ENCODE assay signal across 19 cellular contexts in genomic region chr16:21262779-21263639, GRCh38. TPM values are rescaled to one million over a fixed set of nuclear protein-coding genes. Genes with fewer than 3 reads are reported as not detected.
DNase-seq lines count a peak whose midpoint lies in the region; ATAC-seq and TF ChIP-seq lines count a peak whose summit lies in the region.
"Had no signal": no experiment of that assay in that cellular context is flagged by ENCODE, and none has a peak within 500 bp of the region (broad histone marks: within the 10 kb centered on the region; RNA-seq: fewer than 3 reads in every experiment).

No MANE protein-coding gene starts in this region.

- H3K36me3 Mint-ChIP-seq in memory B cell: peaks cover 1% of the 10 kb centered on the region
- H3K36me3 Mint-ChIP-seq: natural killer cell treated with Interleukin-12 subunit alpha and Interleukin-12 subunit beta and Interleukin-15 and Interleukin-18, amount 100 ng/mL, for 72 hours had no signal

- H3K27me3 ChIP-seq in rectal smooth muscle tissue (ENCODE audit: control insufficient read depth, insufficient read depth, low read length): no peaks in the 10 kb centered on the region
- peaks cover 0 to 9% (median 0%) of the 10 kb centered on the region in 7 donors for H3K27me3 ChIP-seq in spleen (replicated peaks in 1 of 7)
- H3K27me3 ChIP-seq: BE2C had no signal

- peaks cover 1% of the 10 kb centered on the region for H3K27me3 Mint-ChIP-seq in memory B cell

- no peak for ATAC-seq in memory B cell (ENCODE audit: low read depth)
- ATAC-seq: natural killer cell treated with Interleukin-12 subunit alpha and Interleukin-12 subunit beta and Interleukin-15 and Interleukin-18, amount 100 ng/mL, for 72 hours had no signal

- intact Hi-C loops in spleen (cut with DNase I; ENCODE audit: low total_unique reads): no loop called here

- H3K9ac ChIP-seq in rectal smooth muscle tissue (ENCODE audit: low read length): no peak overlapping the region

- H3K27ac Mint-ChIP-seq in memory B cell: peak overlapping the region; percentile 29
- H3K27ac Mint-ChIP-seq: activated CD4-positive, alpha-beta T cell treated with anti-CD3 and anti-CD28 coated beads, Interleukin-2, amount 10 ng/mL, durations not matched to agents 7 days and 5 days; activated naive CD8-positive, alpha-beta T cell treated with anti-CD3 and anti-CD28 coated beads, Interleukin-2, amount 50 U/mL, for 24 hours; natural killer cell treated with Interleukin-12 subunit alpha and Interleukin-12 subunit beta and Interleukin-15 and Interleukin-18, amount 100 ng/mL, for 72 hours had no signal

- H3K4me1 ChIP-seq in rectal smooth muscle tissue (ENCODE audit: control insufficient read depth, insufficient read depth, low read length) (peaks cover 2% of the 10 kb centered on the region), spleen (peaks cover 0 to 16% (median 10%) of the 10 kb centered on the region in 6 donors)
- H3K4me1 ChIP-seq: BE2C had no signal

- no peaks in the 10 kb centered on the region for H3K36me3 ChIP-seq in rectal smooth muscle tissue (ENCODE audit: control insufficient read depth, insufficient read depth, low read length)
- H3K36me3 ChIP-seq in spleen: no peaks in the 10 kb centered on the region
- H3K36me3 ChIP-seq: BE2C had no signal

- DNase-seq in memory B cell (ENCODE audit: low spot score in 2 of 2): no peak
- no peak for DNase-seq in activated CD8-positive, alpha-beta memory T cell treated with anti-CD3 and anti-CD28 coated beads, Interleukin-2, amount 50 U/mL, for 4 hours
- no peak for DNase-seq in NK-92 treated with Interleukin-12 subunit alpha and Interleukin-12 subunit beta, amount 100 ng/mL, for 24 hours (lab: John Stamatoyannopoulos, UW)
- no peak for DNase-seq in spleen
- DNase-seq in DMS79 treated with DMSO at 0.1 percent for 48 hours (lab: John Stamatoyannopoulos, UW): no peak
- DNase-seq: activated CD4-positive, alpha-beta T cell treated with anti-CD3 and anti-CD28 coated beads, Interleukin-2, amount 10 ng/mL, durations not matched to agents 7 days and 5 days; activated naive CD8-positive, alpha-beta T cell treated with anti-CD3 and anti-CD28 coated beads, Interleukin-2, amount 50 U/mL, for 24 hours; BE2C; NCI-H1105; NCI-H2081 treated with DMSO at 0.1 percent for 48 hours; stimulated activated CD4-positive, alpha-beta T cell treated with anti-CD3 and anti-CD28 coated beads, Interleukin-4, amount 100 ng/mL, for 4 hours had no signal

- H3K9me3 ChIP-seq in spleen: no peaks in the 10 kb centered on the region
- H3K9me3 ChIP-seq: BE2C had no signal

- no peaks in the 10 kb centered on the region for H3K9me3 Mint-ChIP-seq in memory B cell
- H3K9me3 Mint-ChIP-seq: activated CD4-positive, alpha-beta T cell treated with anti-CD3 and anti-CD28 coated beads, Interleukin-2, amount 10 ng/mL, durations not matched to agents 7 days and 5 days; activated naive CD8-positive, alpha-beta T cell treated with anti-CD3 and anti-CD28 coated beads, Interleukin-2, amount 50 U/mL, for 24 hours; natural killer cell treated with Interleukin-12 subunit alpha and Interleukin-12 subunit beta and Interleukin-15 and Interleukin-18, amount 100 ng/mL, for 72 hours had no signal

- WGBS in spleen, 5 donors: 84 to 87% (median 84%) methylated on average over 12 of the region's 12 CpGs

- TF ChIP-seq CTCF in VCaP (conservative IDR thresholded peaks at IDR 0.05) (no peak), spleen (IDR thresholded peaks at IDR 0.05 in 8 of 11, conservative IDR thresholded peaks at IDR 0.05 in 3 of 11) (no peak)

- H3K4me3 Mint-ChIP-seq in memory B cell: no peak overlapping the region
- H3K4me3 Mint-ChIP-seq: activated CD4-positive, alpha-beta T cell treated with anti-CD3 and anti-CD28 coated beads, Interleukin-2, amount 10 ng/mL, durations not matched to agents 7 days and 5 days; activated naive CD8-positive, alpha-beta T cell treated with anti-CD3 and anti-CD28 coated beads, Interleukin-2, amount 50 U/mL, for 24 hours; natural killer cell treated with Interleukin-12 subunit alpha and Interleukin-12 subunit beta and Interleukin-15 and Interleukin-18, amount 100 ng/mL, for 72 hours had no signal

- H3K27ac ChIP-seq in VCaP (peak overlapping the region; percentile 86), rectal smooth muscle tissue (ENCODE audit: low read depth, low read length) (peak overlapping the region; percentile 59), spleen (no peak overlapping the region)

- H3K4me3 ChIP-seq in GM08714 (ENCODE audit: low read length): peak overlapping the region; percentile 24; the same call in 1 of the 2 replicates
- H3K4me3 ChIP-seq in rectal smooth muscle tissue (ENCODE audit: low read length): no peak overlapping the region
- H3K4me3 ChIP-seq in spleen: no peak overlapping the region

- peaks cover 29% of the 10 kb centered on the region for H3K4me1 Mint-ChIP-seq in memory B cell
- H3K4me1 Mint-ChIP-seq: activated CD4-positive, alpha-beta T cell treated with anti-CD3 and anti-CD28 coated beads, Interleukin-2, amount 10 ng/mL, durations not matched to agents 7 days and 5 days; activated naive CD8-positive, alpha-beta T cell treated with anti-CD3 and anti-CD28 coated beads, Interleukin-2, amount 50 U/mL, for 24 hours had no signal

- TF ChIP-seq POLR2A in spleen (IDR thresholded peaks at IDR 0.05): no peak

RNA-seq across cellular contexts. Expression of gene CRYM, which starts 15.1 kb away (rescaled TPM):
- 1 to 10 TPM in 2 of 7 donors, under 1 TPM in 2, not detected in 3; 0.40 to 1.5 (median 0.93) TPM for total RNA-seq in spleen
- under 1 TPM; 0.22 to 0.61 (median 0.26) TPM for polyA plus RNA-seq in spleen
- total RNA-seq: activated CD4-positive, alpha-beta T cell treated with anti-CD3 and anti-CD28 coated beads, Interleukin-2, amount 10 ng/mL, durations not matched to agents 7 days and 5 days; fibroblast of villous mesenchyme; natural killer cell treated with Interleukin-12 subunit alpha and Interleukin-12 subunit beta and Interleukin-15 and Interleukin-18, amount 100 ng/mL, for 72 hours; pulmonary artery endothelial cell had no signal

RNA-seq across cellular contexts. Expression of gene ANKS4B, which starts 29.5 kb away (rescaled TPM):
- total RNA-seq in spleen: not detected
- polyA plus RNA-seq in spleen: under 1 TPM in 1 of 3 donors, not detected in 2; 0.03 TPM
- total RNA-seq: activated CD4-positive, alpha-beta T cell treated with anti-CD3 and anti-CD28 coated beads, Interleukin-2, amount 10 ng/mL, durations not matched to agents 7 days and 5 days; fibroblast of villous mesenchyme; LHCN-M2; natural killer cell treated with Interleukin-12 subunit alpha and Interleukin-12 subunit beta and Interleukin-15 and Interleukin-18, amount 100 ng/mL, for 72 hours; pulmonary artery endothelial cell had no signal

RNA-seq across cellular contexts. Expression of gene ZP2, which starts 51.6 kb away (rescaled TPM):
- total RNA-seq in spleen: not detected
- not detected for polyA plus RNA-seq in spleen
- total RNA-seq: activated CD4-positive, alpha-beta T cell treated with anti-CD3 and anti-CD28 coated beads, Interleukin-2, amount 10 ng/mL, durations not matched to agents 7 days and 5 days; fibroblast of villous mesenchyme; LHCN-M2; natural killer cell treated with Interleukin-12 subunit alpha and Interleukin-12 subunit beta and Interleukin-15 and Interleukin-18, amount 100 ng/mL, for 72 hours; pulmonary artery endothelial cell had no signal
- polyA plus RNA-seq: urinary bladder had no signal

Comparison
In these comparisons a context has a peak if more than half of its experiments do, and no peak if none do; other contexts are left out.
1. H3K27ac ChIP-seq: peak in VCaP (single experiment) and rectal smooth muscle tissue (single experiment); none in spleen (0 of 8).